19 cellular contexts compared by ENCODE assay signal in genomic region chr2:64080179-64080578, GRCh38.
DNase-seq lines count a peak whose midpoint lies in the region; ATAC-seq, FAIRE-seq and TF ChIP-seq lines count a peak whose summit lies in the region.
"Had no signal": no experiment of that assay in that cellular context is flagged by ENCODE, and none has a peak within 500 bp of the region (broad histone marks: within the 10 kb centered on the region; RNA-seq: fewer than 3 reads in every experiment).

No MANE protein-coding gene starts in this region.

- H3K4me1 ChIP-seq in A549 (no peaks in the 10 kb centered on the region), left lung (no peaks in the 10 kb centered on the region), upper lobe of right lung (no peaks in the 10 kb centered on the region)

- TF ChIP-seq CTCF in A549 (IDR thresholded peaks at IDR 0.05) (no peak), left lung (IDR thresholded peaks at IDR 0.05) (no peak), foreskin fibroblast (IDR thresholded peaks at IDR 0.05; ENCODE audit: low read depth, low read length) (no peak), upper lobe of right lung (IDR thresholded peaks at IDR 0.05) (no peak)

- no peak overlapping the region for H3K27ac ChIP-seq in A549
- no peak overlapping the region for H3K27ac ChIP-seq in left lung
- H3K27ac ChIP-seq in upper lobe of right lung, result no peak overlapping the region
- H3K27ac ChIP-seq: BLaER1, C4-2B had no signal

- no peak for ATAC-seq in A549
- ATAC-seq in T-helper 17 cell, result no peak
- peak; percentile 46 for ATAC-seq in left lung
- ATAC-seq in upper lobe of right lung, result no peak
- ATAC-seq: CD8-positive, alpha-beta T cell; HCT116 had no signal

- peaks cover 2% of the 10 kb centered on the region for H3K36me3 Mint-ChIP-seq in T-helper 17 cell (ENCODE audit: low read depth)
- H3K36me3 Mint-ChIP-seq: CD8-positive, alpha-beta T cell had no signal

- FAIRE-seq in A549 (lab: Jason Lieb, UNC), result no peak
- FAIRE-seq: G401.6, GM12892 had no signal

- no peak for TF ChIP-seq EP300 in A549 (IDR thresholded peaks at IDR 0.05)

- H3K27ac Mint-ChIP-seq in T-helper 17 cell, result peak overlapping the region; percentile 27
- H3K27ac Mint-ChIP-seq: B cell; CD8-positive, alpha-beta T cell had no signal

- H3K9me3 ChIP-seq in A549 (no peaks in the 10 kb centered on the region), T-helper 17 cell (ENCODE audit: control insufficient read depth, low read length, poor library complexity, severe bottlenecking) (no peaks in the 10 kb centered on the region), left lung (no peaks in the 10 kb centered on the region), upper lobe of right lung (no peaks in the 10 kb centered on the region)
- H3K9me3 ChIP-seq: BLaER1, Caco-2 had no signal

- no peak overlapping the region for H3K4me3 Mint-ChIP-seq in T-helper 17 cell
- H3K4me3 Mint-ChIP-seq: B cell; CD4-positive, CD25-positive, alpha-beta regulatory T cell; CD8-positive, alpha-beta T cell; H9 had no signal

- intact Hi-C loops in left lung (cut with DNase I) (no loop called here), upper lobe of right lung (cut with DNase I) (no loop called here)

- H3K27me3 ChIP-seq in left lung, result no peaks in the 10 kb centered on the region
- no peaks in the 10 kb centered on the region for H3K27me3 ChIP-seq in upper lobe of right lung
- H3K27me3 ChIP-seq: BLaER1 had no signal

- DNase-seq in A549 (ENCODE audit: low read depth in 1 of 2, low spot score in 1 of 2) (no peak), T-helper 17 cell (no peak), left lung (no peak), AG08395 (ENCODE audit: low spot score) (no peak), foreskin fibroblast (no peak), upper lobe of right lung (no peak)
- DNase-seq: 8988T; Caco-2; CD4-positive, CD25-positive, alpha-beta regulatory T cell; CD8-positive, alpha-beta T cell; DMS153; DND-41; H9 had no signal

- no peaks in the 10 kb centered on the region for H3K36me3 ChIP-seq in left lung
- no peaks in the 10 kb centered on the region for H3K36me3 ChIP-seq in upper lobe of right lung
- H3K36me3 ChIP-seq: BLaER1 had no signal

- H3K4me1 Mint-ChIP-seq in T-helper 17 cell, result no peaks in the 10 kb centered on the region

- TF ChIP-seq POLR2A in A549 (IDR thresholded peaks at IDR 0.05; ENCODE audit: low read length), result no peak

- H3K4me3 ChIP-seq in A549 (no peak overlapping the region), left lung (no peak overlapping the region), foreskin fibroblast (ENCODE audit: low read depth in 1 of 2, low read length in 2 of 2) (no peak overlapping the region), upper lobe of right lung (no peak overlapping the region)
- H3K4me3 ChIP-seq: BLaER1 had no signal

- H3K4me2 ChIP-seq in A549, result no peak overlapping the region
- H3K4me2 ChIP-seq: BLaER1 had no signal

- whole genome bisulfite sequencing in A549 (ENCODE audit: missing lambda C conversion rate), result 88% methylated on average over 1 of the region's 1 CpG

- H3K27me3 Mint-ChIP-seq in T-helper 17 cell, result peaks cover 22% of the 10 kb centered on the region
- H3K27me3 Mint-ChIP-seq: B cell had no signal

- TF ChIP-seq RAD21 in A549 (conservative IDR thresholded peaks at IDR 0.05 in 1 of 2, IDR thresholded peaks at IDR 0.05 in 1 of 2), result no peak

- POLR2A ChIA-PET in A549 (lab: Yijun Ruan, JAX), result no interaction called here

- CTCF ChIA-PET in A549 (lab: Yijun Ruan, JAX), result interaction anchor here (1.4 kb wide), 1 partner anchor 30 kb away, joined by 4 read pairs; no protein-coding TSS in a partner anchor

TF ChIP-seq in A549, 52 proteins besides CTCF, POLR2A, EP300 and RAD21:
- TF ChIP-seq NPAS2 (CRISPR knock-in tag; IDR thresholded peaks at IDR 0.05; ENCODE audit: borderline replicate concordance) (no peak), KDM1A (IDR thresholded peaks at IDR 0.05; ENCODE audit: low read depth) (no peak), MAFK (IDR thresholded peaks at IDR 0.05; ENCODE audit: partially characterized antibody) (peak; percentile 26), PHF8 (IDR thresholded peaks at IDR 0.05; ENCODE audit: borderline replicate concordance, low read depth) (no peak)
- TF ChIP-seq, protein P1, sequence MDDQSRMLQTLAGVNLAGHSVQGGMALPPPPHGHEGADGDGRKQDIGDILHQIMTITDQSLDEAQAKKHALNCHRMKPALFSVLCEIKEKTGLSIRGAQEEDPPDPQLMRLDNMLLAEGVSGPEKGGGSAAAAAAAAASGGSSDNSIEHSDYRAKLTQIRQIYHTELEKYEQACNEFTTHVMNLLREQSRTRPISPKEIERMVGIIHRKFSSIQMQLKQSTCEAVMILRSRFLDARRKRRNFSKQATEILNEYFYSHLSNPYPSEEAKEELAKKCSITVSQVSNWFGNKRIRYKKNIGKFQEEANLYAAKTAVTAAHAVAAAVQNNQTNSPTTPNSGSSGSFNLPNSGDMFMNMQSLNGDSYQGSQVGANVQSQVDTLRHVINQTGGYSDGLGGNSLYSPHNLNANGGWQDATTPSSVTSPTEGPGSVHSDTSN (IDR thresholded peaks at IDR 0.05), result no peak
TF ChIP-seq in A549: peak in this region for 1.
